Comparison of ENCODE assay signal across 12 cellular contexts in the genomic region with DNA sequence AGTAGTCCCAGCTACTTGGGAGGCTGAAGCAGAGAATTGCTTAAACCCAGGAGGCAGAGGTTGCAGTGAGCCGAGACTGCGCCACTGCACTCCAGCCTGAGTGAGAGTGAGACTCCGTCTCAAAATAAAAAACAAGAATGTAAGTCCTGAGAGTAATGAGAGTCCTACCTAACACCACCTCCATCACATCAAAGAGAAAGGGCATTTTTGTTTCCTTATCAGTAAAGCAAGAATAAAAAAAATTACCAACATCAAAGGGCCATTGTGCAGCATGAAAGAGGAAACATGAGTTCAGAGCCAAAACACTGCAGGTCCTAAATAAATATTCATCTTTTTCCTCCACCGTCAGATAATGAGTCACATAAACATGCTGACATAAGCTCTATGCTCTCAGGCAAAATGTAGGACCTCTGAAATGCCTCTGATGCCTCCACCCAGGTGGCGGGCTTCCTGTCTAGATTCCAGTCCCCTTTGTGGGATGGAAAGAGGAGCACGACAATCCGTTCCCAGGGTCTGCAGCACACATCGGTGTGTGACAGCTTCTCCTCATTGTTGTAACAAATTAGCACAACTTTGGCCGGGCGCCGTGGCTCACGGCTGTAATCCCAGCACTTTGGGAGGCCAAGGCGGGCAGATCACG. TPM values are rescaled to one million over a fixed set of nuclear protein-coding genes. Genes with fewer than 3 reads are reported as not detected.
A peak's percentile ranks its signal among the peaks of the same experiment; 100 is the strongest.
DNase-seq lines count a peak whose midpoint lies in the region; ATAC-seq and TF ChIP-seq lines count a peak whose summit lies in the region.
"Had no signal": no experiment of that assay in that cellular context is flagged by ENCODE, and none has a peak within 500 bp of the region (broad histone marks: within the 10 kb centered on the region; RNA-seq: fewer than 3 reads in every experiment).

No MANE protein-coding gene starts in this region.

- H4K20me1 ChIP-seq in PC-3 (ENCODE audit: low read length) = no peaks in the 10 kb centered on the region

- intact Hi-C loops in PC-3 (cut with micrococcal nuclease) = no loop called here

- H3K4me2 ChIP-seq in PC-3 (ENCODE audit: low read length) = peak overlapping the region; percentile 16
- H3K4me2 ChIP-seq: KMS-11 had no signal

- peaks cover 13% of the 10 kb centered on the region for H3K4me1 ChIP-seq in PC-3 (ENCODE audit: insufficient read depth, low read length)
- H3K4me1 ChIP-seq: vagina had no signal

- no peaks in the 10 kb centered on the region for H3K9me3 Mint-ChIP-seq in progenitor cell of endocrine pancreas (ENCODE audit: low read depth)
- H3K9me3 Mint-ChIP-seq: activated B cell treated with CpG ODN at 0.5 μM for 24 hours; effector memory CD8-positive, alpha-beta T cell had no signal

- H3F3A ChIP-seq in PC-3 (ENCODE audit: low read length, unreplicated experiment) = no peaks in the 10 kb centered on the region

- DNase-seq in GM12865 (ENCODE audit: low read depth) (peak; percentile 26), PC-3 (peak; percentile 86), progenitor cell of endocrine pancreas (ENCODE audit: low spot score, unreplicated experiment) (no peak), activated T-cell treated with anti-CD3 and anti-CD28 coated beads for 4 hours (no peak), NCI-H1930 (lab: John Stamatoyannopoulos, UW) (no peak), GM19240 (ENCODE audit: insufficient read length, low spot score) (no peak)
- DNase-seq: activated B cell treated with CpG ODN at 0.5 μM for 24 hours; effector memory CD8-positive, alpha-beta T cell had no signal

- no peaks in the 10 kb centered on the region for H3K36me3 ChIP-seq in PC-3 (ENCODE audit: low read depth, low read length)
- H3K36me3 ChIP-seq: vagina had no signal

- 0 out of 2 replicates have a peak overlapping the region, but pooled peaks have one; percentile 8 for H3K9ac ChIP-seq in PC-3 (ENCODE audit: low read length)
- H3K9ac ChIP-seq: KMS-11 had no signal

- H3K4me3 Mint-ChIP-seq in progenitor cell of endocrine pancreas (ENCODE audit: low read depth) = no peak overlapping the region
- H3K4me3 Mint-ChIP-seq: activated B cell treated with CpG ODN at 0.5 μM for 24 hours; effector memory CD8-positive, alpha-beta T cell had no signal

- POLR2A ChIA-PET in PC-3 (lab: Charles Lee; ENCODE audit: unreplicated experiment) = no interaction called here

- H3K9me2 ChIP-seq in PC-3 (replicated peaks; ENCODE audit: low read length) = no peaks in the 10 kb centered on the region

- peak overlapping the region; percentile 86 for H3K27ac Mint-ChIP-seq in progenitor cell of endocrine pancreas
- H3K27ac Mint-ChIP-seq: activated B cell treated with CpG ODN at 0.5 μM for 24 hours; effector memory CD8-positive, alpha-beta T cell had no signal

- H3K27me3 Mint-ChIP-seq in progenitor cell of endocrine pancreas = no peaks in the 10 kb centered on the region

- BruUV-seq in PC-3 (replicated peaks; lab: Mats Ljungman, UMichigan) = no TSS peak

- peaks cover 86% of the 10 kb centered on the region for H3K79me2 ChIP-seq in PC-3 (ENCODE audit: low read length)

- no peaks in the 10 kb centered on the region for H3K9me3 ChIP-seq in PC-3 (ENCODE audit: low read length)
- H3K9me3 ChIP-seq: vagina had no signal

- CTCF ChIA-PET in PC-3 (lab: Charles Lee) = no interaction called here

- TF ChIP-seq CTCF in GM12865 (IDR thresholded peaks at IDR 0.05; ENCODE audit: insufficient read depth, low read depth, low read length, missing control alignments) (no peak), PC-3 (conservative IDR thresholded peaks at IDR 0.05; ENCODE audit: low read depth, low read length) (no peak), progenitor cell of endocrine pancreas (IDR thresholded peaks at IDR 0.05; ENCODE audit: unreplicated experiment) (no peak)

- H2AFZ ChIP-seq in PC-3 (ENCODE audit: low read length) = no peak overlapping the region

- peaks cover 21% of the 10 kb centered on the region for H3K36me3 Mint-ChIP-seq in progenitor cell of endocrine pancreas (ENCODE audit: insufficient read depth)

- H3K27ac ChIP-seq in PC-3 (ENCODE audit: low read length) = peak overlapping the region; percentile 45
- H3K27ac ChIP-seq: KMS-11, vagina had no signal

- H3K4me3 ChIP-seq in GM12865 (ENCODE audit: low read depth, low read length) = no peak overlapping the region
- H3K4me3 ChIP-seq in PC-3 (ENCODE audit: low read length) = no peak overlapping the region
- H3K4me3 ChIP-seq: vagina had no signal

- peaks cover 11% of the 10 kb centered on the region for H3K4me1 Mint-ChIP-seq in progenitor cell of endocrine pancreas (ENCODE audit: low read depth)
- H3K4me1 Mint-ChIP-seq: activated B cell treated with CpG ODN at 0.5 μM for 24 hours had no signal

- ATAC-seq in PC-3 (peak; percentile 88), esophagus mucosa (peak; percentile 75), GM19035 (IDR thresholded peaks at IDR 0.05; ENCODE audit: unreplicated experiment) (no peak)
- ATAC-seq: effector memory CD8-positive, alpha-beta T cell had no signal

- no peaks in the 10 kb centered on the region for H3K27me3 ChIP-seq in PC-3 (ENCODE audit: low read length)
- H3K27me3 ChIP-seq: vagina had no signal

RNA-seq across cellular contexts. Expression of a gene that starts 7.2 kb away (rescaled TPM):
- total RNA-seq in PC-3 (2014; rRNA removed) (31.3 and 34.6 TPM in 2 replicates), esophagus mucosa (29.3 TPM), progenitor cell of endocrine pancreas (81.2 and 88.1 TPM in 2 replicates)

RNA-seq across cellular contexts. Expression of a gene that starts 41.3 kb away (rescaled TPM):
- total RNA-seq in PC-3 (2014; rRNA removed) (1.7 and 3.1 TPM in 2 replicates), esophagus mucosa (0.44 TPM), progenitor cell of endocrine pancreas (156 and 178 TPM in 2 replicates)
- total RNA-seq: activated B cell treated with CpG ODN at 0.5 μM for 24 hours, vagina had no signal

Comparison
In these comparisons a context has a peak if more than half of its experiments do, and no peak if none do; other contexts are left out.
1. DNase-seq: peak in GM12865 (single experiment) and PC-3 (single experiment); none in progenitor cell of endocrine pancreas (single experiment), activated T-cell treated with anti-CD3 and anti-CD28 coated beads for 4 hours (single experiment), NCI-H1930 (0 of 2) and GM19240 (single experiment).
2. RNA of a gene that starts 41.3 kb away (total RNA-seq): 156 to 178 TPM in progenitor cell of endocrine pancreas; 1.7 to 3.1 TPM in PC-3 and 0.44 TPM in esophagus mucosa (single experiment); every median in the first group is over 10 times any median in the second.